12 cellular contexts compared by ENCODE assay signal in the genomic region with DNA sequence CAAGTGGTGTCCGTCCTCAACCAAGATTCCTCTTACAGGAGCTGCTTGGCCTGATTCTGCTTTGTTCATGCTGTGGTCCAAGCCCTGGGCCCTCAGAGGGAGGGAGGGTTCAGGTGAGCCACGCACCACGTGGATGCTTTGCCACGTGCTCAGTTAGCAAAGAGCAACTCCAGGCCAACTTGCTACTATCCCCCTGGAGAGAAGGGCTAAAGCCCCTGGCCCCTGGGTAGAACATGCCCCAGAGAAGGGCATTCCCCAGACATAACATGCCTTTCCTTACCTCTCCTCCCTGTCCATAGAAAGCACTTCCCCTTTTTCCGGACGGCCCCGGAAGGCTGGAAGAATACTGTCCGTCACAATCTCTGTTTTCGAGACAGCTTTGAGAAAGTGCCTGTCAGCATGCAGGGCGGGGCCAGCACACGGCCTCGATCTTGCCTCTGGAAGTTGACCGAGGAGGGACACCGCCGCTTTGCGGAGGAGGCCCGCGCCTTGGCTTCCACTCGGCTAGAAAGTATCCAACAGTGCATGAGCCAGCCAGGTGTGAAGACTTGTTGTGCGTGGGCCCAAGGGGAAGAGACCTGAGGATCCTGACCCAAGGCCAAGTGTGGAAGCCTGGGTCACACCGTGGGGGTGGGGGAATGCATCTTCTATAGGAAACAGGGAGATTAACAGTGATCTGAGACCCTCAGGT. TPM values are rescaled to one million over a fixed set of nuclear protein-coding genes. Genes with fewer than 3 reads are reported as not detected.
DNase-seq lines count a peak whose midpoint lies in the region; ATAC-seq and TF ChIP-seq lines count a peak whose summit lies in the region.
"Had no signal": no experiment of that assay in that cellular context is flagged by ENCODE, and none has a peak within 500 bp of the region (broad histone marks: within the 10 kb centered on the region; RNA-seq: fewer than 3 reads in every experiment).

No MANE protein-coding gene starts in this region.

- no peaks in the 10 kb centered on the region for H3K36me3 ChIP-seq in Panc1 (ENCODE audit: control insufficient read depth, insufficient read depth, low read length)
- no peaks in the 10 kb centered on the region for H3K36me3 ChIP-seq in skeletal muscle tissue (ENCODE audit: control insufficient read depth in 3 of 3, insufficient read depth in 3 of 3, low read length in 3 of 3)
- H3K36me3 ChIP-seq: transverse colon had no signal

- peak; percentile 35; the same call in 1 of the 2 replicates for ATAC-seq in Panc1
- ATAC-seq in right cardiac atrium = peak; percentile 79 to 82
- ATAC-seq in GM18858 (IDR thresholded peaks at IDR 0.05; ENCODE audit: unreplicated experiment) = no peak

- no peaks in the 10 kb centered on the region for H3K27me3 ChIP-seq in Panc1 (ENCODE audit: control insufficient read depth, insufficient read depth, low read length)
- H3K27me3 ChIP-seq in right cardiac atrium (ENCODE audit: control insufficient read depth, insufficient read depth) = no peaks in the 10 kb centered on the region
- H3K27me3 ChIP-seq in skeletal muscle tissue (ENCODE audit: control insufficient read depth in 3 of 3, insufficient read depth in 3 of 3, low read length in 3 of 3) = no peaks in the 10 kb centered on the region

- BruUV-seq in Panc1 (replicated peaks; lab: Mats Ljungman, UMichigan) = no TSS peak

- H3K9ac ChIP-seq in skeletal muscle tissue (ENCODE audit: low read depth in 1 of 3, low read length in 3 of 3) = peak overlapping the region in 1 of 3 donors; percentile 45

- H3K4me1 ChIP-seq in Panc1 (ENCODE audit: control insufficient read depth, insufficient read depth, low read length) (no peaks in the 10 kb centered on the region), right cardiac atrium (ENCODE audit: control insufficient read depth, insufficient read depth, low read length) (peaks cover 1% of the 10 kb centered on the region), skeletal muscle tissue (ENCODE audit: control insufficient read depth in 3 of 3, insufficient read depth in 3 of 3, low read length in 3 of 3) (peaks cover 8 to 15% (median 13%) of the 10 kb centered on the region in 3 donors)

- POLR2A ChIA-PET in Panc1 (lab: Charles Lee) = interaction anchor here (0.6 kb wide), 1 partner anchor 70 kb away, joined by 10 read pairs; no protein-coding TSS in a partner anchor

- no peak for TF ChIP-seq CTCF in Panc1 (IDR thresholded peaks at IDR 0.05)

- DNase-seq in Panc1 (ENCODE audit: low read depth, low spot score) (no peak), right cardiac atrium (peak; percentile 56 to 83 (median 83)), mesenteric fat pad (ENCODE audit: low spot score) (no peak), activated gamma-delta T cell treated with Interleukin-2 at 50 U/mL for 16 hours (no peak)
- DNase-seq: activated naive CD4-positive, alpha-beta T cell treated with Interleukin-2 at 50 U/mL for 16 hours; midbrain; NCI-H526 treated with DMSO at 0.1 percent for 48 hours; stimulated activated CD4-positive, alpha-beta T cell treated with anti-CD3 and anti-CD28 coated beads, Interleukin-2, amount 100 ng/mL, for 24 hours; transverse colon had no signal

- H3K9me3 ChIP-seq in Panc1 (ENCODE audit: control insufficient read depth, insufficient read depth, low read depth, low read length) (no peaks in the 10 kb centered on the region), right cardiac atrium (ENCODE audit: control insufficient read depth, low read length) (no peaks in the 10 kb centered on the region), skeletal muscle tissue (ENCODE audit: control insufficient read depth in 3 of 3, low read length in 3 of 3) (no peaks in the 10 kb centered on the region)
- H3K9me3 ChIP-seq: transverse colon had no signal

- intact Hi-C loops in Panc1 (cut with micrococcal nuclease; ENCODE audit: unreplicated experiment) (no loop called here), right cardiac atrium (cut with DNase I) (no loop called here)

- CTCF ChIA-PET in Panc1 (lab: Charles Lee) = no interaction called here

- WGBS in right cardiac atrium = 11% methylated on average over 21 of the region's 21 CpGs

- H3K4me3 ChIP-seq in Panc1 (ENCODE audit: low read depth in 2 of 2, low read length in 2 of 2) = no peak overlapping the region
- no peak overlapping the region for H3K4me3 ChIP-seq in right cardiac atrium (ENCODE audit: low read length)
- H3K4me3 ChIP-seq in skeletal muscle tissue (ENCODE audit: low read length in 3 of 3) = peak overlapping the region; percentile 12 to 43 (median 41)
- H3K4me3 ChIP-seq: transverse colon had no signal

- H3K27ac ChIP-seq in Panc1 (ENCODE audit: low read length) (no peak overlapping the region), right cardiac atrium (ENCODE audit: low read length) (no peak overlapping the region), skeletal muscle tissue (ENCODE audit: low read depth, low read length) (no peak overlapping the region)
- H3K27ac ChIP-seq: transverse colon had no signal

- in situ Hi-C loops in Panc1 (cut with HindIII; ENCODE audit: low pct_unique_long_range_greater_than_20kb, low sequenced_read_pairs) = no loop called here

RNA-seq across cellular contexts. Expression of gene FOXR1, which starts 8.8 kb away (rescaled TPM):
- total RNA-seq in Panc1 (2021; ENCODE audit: unreplicated experiment) (not detected), right cardiac atrium (not detected), skeletal muscle tissue (not detected), mesenteric fat pad (not detected)
- polyA plus RNA-seq in Panc1 (2012; ENCODE audit: insufficient read length) = not detected
- not detected for polyA plus RNA-seq in right cardiac atrium
- total RNA-seq: transverse colon had no signal
- polyA plus RNA-seq: IgD-negative memory B cell had no signal

RNA-seq across cellular contexts. Expression of gene CENATAC, which starts 17.6 kb away (rescaled TPM):
- total RNA-seq in Panc1 (2021; ENCODE audit: unreplicated experiment) = 45.4 TPM
- 12.1 TPM for polyA plus RNA-seq in Panc1 (2012; ENCODE audit: insufficient read length)
- 10 to 100 TPM; 12.2 to 18.4 (median 15.2) TPM for total RNA-seq in right cardiac atrium
- polyA plus RNA-seq in right cardiac atrium = 18.9 TPM
- 8.4 TPM for total RNA-seq in skeletal muscle tissue
- 34.8 TPM for total RNA-seq in mesenteric fat pad

RNA-seq across cellular contexts. Expression of gene UPK2, which starts 24.2 kb away (rescaled TPM):
- total RNA-seq in Panc1 (2021; ENCODE audit: unreplicated experiment) = 0.92 TPM
- 4.6 TPM for polyA plus RNA-seq in Panc1 (2012; ENCODE audit: insufficient read length)
- not detected for total RNA-seq in right cardiac atrium
- polyA plus RNA-seq in right cardiac atrium = not detected
- not detected for total RNA-seq in skeletal muscle tissue
- not detected for total RNA-seq in mesenteric fat pad
- total RNA-seq: transverse colon had no signal
- polyA plus RNA-seq: IgD-negative memory B cell had no signal

RNA-seq across cellular contexts. Expression of gene RPS25, which starts 37.8 kb away (rescaled TPM):
- total RNA-seq in Panc1 (2021; ENCODE audit: unreplicated experiment) (1,083 TPM), right cardiac atrium (100 to 1,000 TPM; 750 to 919 (median 877) TPM), skeletal muscle tissue (1,590 TPM), mesenteric fat pad (953 TPM)
- polyA plus RNA-seq in Panc1 (2012; ENCODE audit: insufficient read length) = 1,187 TPM
- 2,193 TPM for polyA plus RNA-seq in right cardiac atrium

RNA-seq across cellular contexts. Expression of gene TRAPPC4, which starts 38.2 kb away (rescaled TPM):
- total RNA-seq in Panc1 (2021; ENCODE audit: unreplicated experiment) (78.9 TPM), right cardiac atrium (10 to 100 TPM; 32.2 to 44.6 (median 36.8) TPM), skeletal muscle tissue (39.1 TPM), mesenteric fat pad (52.8 TPM)
- polyA plus RNA-seq in Panc1 (2012; ENCODE audit: insufficient read length) = 88.8 TPM
- 31.4 TPM for polyA plus RNA-seq in right cardiac atrium

Comparison
In these comparisons a context has a peak if more than half of its experiments do, and no peak if none do; other contexts are left out.
1. DNase-seq: peak in right cardiac atrium (3 of 3); none in Panc1 (single experiment), mesenteric fat pad (single experiment) and activated gamma-delta T cell treated with Interleukin-2 at 50 U/mL for 16 hours (single experiment).
2. H3K4me3 ChIP-seq: peak in skeletal muscle tissue (3 of 3); none in Panc1 (0 of 2) and right cardiac atrium (single experiment).